ENCODE assay signal across 16 cellular contexts in the genomic region with DNA sequence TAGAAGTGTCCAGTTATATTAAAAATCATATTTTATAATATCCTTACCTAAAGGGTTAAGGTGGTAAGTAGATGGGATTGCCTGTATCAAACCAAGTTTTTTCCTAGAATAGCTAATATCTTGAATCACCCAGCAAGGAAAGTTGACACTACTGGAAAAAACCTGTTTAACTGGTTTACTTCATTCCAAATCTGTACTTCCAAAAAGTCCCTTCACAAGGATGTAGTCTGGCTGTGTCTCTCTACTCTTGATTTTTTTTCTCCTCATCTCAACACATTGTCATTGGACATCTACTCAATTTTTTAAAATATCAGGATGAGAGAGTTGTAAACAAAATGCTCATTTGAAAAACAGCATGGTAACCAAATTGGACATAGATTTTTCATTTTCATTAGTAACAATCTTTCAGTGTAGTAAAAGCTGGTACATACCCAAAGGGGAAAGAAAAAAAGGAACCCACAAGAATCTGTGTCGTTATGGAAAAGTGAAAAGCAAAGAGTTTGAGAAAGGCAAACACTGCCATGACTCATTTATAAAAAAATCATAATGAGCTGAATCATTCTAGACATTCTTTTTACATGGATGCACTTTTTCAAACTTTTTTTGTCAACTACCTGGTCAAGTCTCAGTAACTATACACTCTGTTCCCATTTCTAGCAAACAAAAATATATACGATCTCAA.
DNase-seq lines count a peak whose midpoint lies in the region; ATAC-seq, FAIRE-seq and TF ChIP-seq lines count a peak whose summit lies in the region.
"Had no signal": no experiment of that assay in that cellular context is flagged by ENCODE, and none has a peak within 500 bp of the region (broad histone marks: within the 10 kb centered on the region; RNA-seq: fewer than 3 reads in every experiment).

No MANE protein-coding gene starts in this region.

- peaks cover 0 to 10% (median 5%) of the 10 kb centered on the region in 5 donors for H3K36me3 Mint-ChIP-seq in naive thymus-derived CD4-positive, alpha-beta T cell
- peaks cover 16% of the 10 kb centered on the region for H3K36me3 Mint-ChIP-seq in neural progenitor cell
- H3K36me3 Mint-ChIP-seq in activated T-helper 17 cell treated with anti-CD3 and anti-CD28 coated beads, Interleukin-2, amount 50 U/mL, for 72 hours (ENCODE audit: low read depth) = no peaks in the 10 kb centered on the region

- DNase-seq in HS-5 (ENCODE audit: low read depth) (peak; percentile 67), bronchial epithelial cell (ENCODE audit: low read depth) (peak; percentile 87), left lung (no peak), neural progenitor cell (ENCODE audit: low spot score) (no peak)
- no peak for DNase-seq in naive thymus-derived CD4-positive, alpha-beta T cell
- no peak for DNase-seq in stimulated activated CD4-positive, alpha-beta T cell treated with anti-CD3 and anti-CD28 coated beads, Interleukin-12 subunit alpha, Interleukin-12 subunit beta, amount 100 ng/mL, for 4 hours
- DNase-seq: mesendoderm; NCI-H1092; NK-92 treated with Interleukin-12 subunit alpha and Interleukin-12 subunit beta, amount 100 ng/mL, for 24 hours; T1000 had no signal

- peaks cover 0 to 4% (median 0%) of the 10 kb centered on the region in 7 donors for H3K4me1 Mint-ChIP-seq in naive thymus-derived CD4-positive, alpha-beta T cell
- peaks cover 17% of the 10 kb centered on the region for H3K4me1 Mint-ChIP-seq in neural progenitor cell
- H3K4me1 Mint-ChIP-seq in activated T-helper 17 cell treated with anti-CD3 and anti-CD28 coated beads, Interleukin-2, amount 50 U/mL, for 72 hours = no peaks in the 10 kb centered on the region
- H3K4me1 Mint-ChIP-seq: brain had no signal

- no peaks in the 10 kb centered on the region for H3K27me3 ChIP-seq in ACC112 (ENCODE audit: insufficient read depth, low read length)
- no peaks in the 10 kb centered on the region for H3K27me3 ChIP-seq in bronchial epithelial cell (ENCODE audit: control insufficient read depth, insufficient read depth, low read length)
- no peaks in the 10 kb centered on the region for H3K27me3 ChIP-seq in left lung
- no peaks in the 10 kb centered on the region for H3K27me3 ChIP-seq in naive thymus-derived CD4-positive, alpha-beta T cell (ENCODE audit: control insufficient read depth in 2 of 2, insufficient read depth in 2 of 2, low read length in 2 of 2)
- no peaks in the 10 kb centered on the region for H3K27me3 ChIP-seq in neural progenitor cell
- H3K27me3 ChIP-seq: BLaER1 treated with 17β-estradiol and CSF1 and Interleukin-3, amounts not matched to agents 10 nM and 100 nM had no signal

- no peak for FAIRE-seq in bronchial epithelial cell (lab: Jason Lieb, UNC)
- FAIRE-seq: frontal cortex had no signal

- peak overlapping the region; percentile 19; the same call in 1 of the 2 replicates for H3K4me3 ChIP-seq in ACC112 (ENCODE audit: low read depth, low read length)
- H3K4me3 ChIP-seq in bronchial epithelial cell (ENCODE audit: low read depth, low read length) = no peak overlapping the region
- H3K4me3 ChIP-seq in left lung = no peak overlapping the region
- H3K4me3 ChIP-seq in naive thymus-derived CD4-positive, alpha-beta T cell (ENCODE audit: low read length) = no peak overlapping the region
- no peak overlapping the region for H3K4me3 ChIP-seq in neural progenitor cell
- H3K4me3 ChIP-seq: BLaER1 treated with 17β-estradiol and CSF1 and Interleukin-3, amounts not matched to agents 10 nM and 100 nM had no signal

- CTCF ChIA-PET in naive thymus-derived CD4-positive, alpha-beta T cell (lab: Charles Lee) = no interaction called here

- peaks cover 0 to 5% of the 10 kb centered on the region in 2 donors for H3K9me3 ChIP-seq in left lung
- H3K9me3 ChIP-seq in naive thymus-derived CD4-positive, alpha-beta T cell (ENCODE audit: control insufficient read depth in 2 of 3, low read length in 3 of 3) = no peaks in the 10 kb centered on the region
- H3K9me3 ChIP-seq in neural progenitor cell (ENCODE audit: low read depth) = no peaks in the 10 kb centered on the region

- H4K20me1 ChIP-seq in neural progenitor cell (ENCODE audit: low read depth) = no peaks in the 10 kb centered on the region
- H4K20me1 ChIP-seq: BLaER1 treated with 17β-estradiol and CSF1 and Interleukin-3, amounts not matched to agents 10 nM and 100 nM had no signal

- TF ChIP-seq CTCF in bronchial epithelial cell (IDR thresholded peaks at IDR 0.05; ENCODE audit: insufficient read depth, low read length, severe bottlenecking) (no peak), left lung (IDR thresholded peaks at IDR 0.05) (no peak), neural progenitor cell (IDR thresholded peaks at IDR 0.05) (no peak)

- peaks cover 7% of the 10 kb centered on the region for H3F3A ChIP-seq in neural progenitor cell (ENCODE audit: low read depth)

- H3K27me3 Mint-ChIP-seq in naive thymus-derived CD4-positive, alpha-beta T cell = peaks cover 0 to 8% (median 6%) of the 10 kb centered on the region in 5 donors
- H3K27me3 Mint-ChIP-seq in neural progenitor cell (ENCODE audit: insufficient read depth, low read depth) = no peaks in the 10 kb centered on the region
- H3K27me3 Mint-ChIP-seq in activated T-helper 17 cell treated with anti-CD3 and anti-CD28 coated beads, Interleukin-2, amount 50 U/mL, for 72 hours = peaks cover 5% of the 10 kb centered on the region
- H3K27me3 Mint-ChIP-seq: brain had no signal

- intact Hi-C loops in left lung (cut with DNase I) = no loop called here
- intact Hi-C loops in naive thymus-derived CD4-positive, alpha-beta T cell (cut with micrococcal nuclease) = no loop called here

- H3K4me3 Mint-ChIP-seq in naive thymus-derived CD4-positive, alpha-beta T cell = no peak overlapping the region
- H3K4me3 Mint-ChIP-seq in neural progenitor cell = no peak overlapping the region
- no peak overlapping the region for H3K4me3 Mint-ChIP-seq in activated T-helper 17 cell treated with anti-CD3 and anti-CD28 coated beads, Interleukin-2, amount 50 U/mL, for 72 hours
- H3K4me3 Mint-ChIP-seq: brain had no signal

- H3K27ac Mint-ChIP-seq in naive thymus-derived CD4-positive, alpha-beta T cell = no peak overlapping the region
- no peak overlapping the region for H3K27ac Mint-ChIP-seq in neural progenitor cell
- H3K27ac Mint-ChIP-seq in activated T-helper 17 cell treated with anti-CD3 and anti-CD28 coated beads, Interleukin-2, amount 50 U/mL, for 72 hours = no peak overlapping the region

- H3K27ac ChIP-seq in ACC112 (ENCODE audit: low read depth, low read length) (peak overlapping the region; percentile 92), left lung (peak overlapping the region; percentile 1 to 51), neural progenitor cell (no peak overlapping the region)
- no peak overlapping the region for H3K27ac ChIP-seq in naive thymus-derived CD4-positive, alpha-beta T cell (ENCODE audit: low read depth, low read length)
- H3K27ac ChIP-seq: BLaER1 treated with 17β-estradiol and CSF1 and Interleukin-3, amounts not matched to agents 10 nM and 100 nM had no signal

- H3K9me3 Mint-ChIP-seq in naive thymus-derived CD4-positive, alpha-beta T cell = peaks cover 0 to 16% (median 7%) of the 10 kb centered on the region in 11 donors
- peaks cover 6% of the 10 kb centered on the region for H3K9me3 Mint-ChIP-seq in neural progenitor cell
- peaks cover 5% of the 10 kb centered on the region for H3K9me3 Mint-ChIP-seq in activated T-helper 17 cell treated with anti-CD3 and anti-CD28 coated beads, Interleukin-2, amount 50 U/mL, for 72 hours

- peak; percentile 84 for ATAC-seq in left lung
- no peak for ATAC-seq in naive thymus-derived CD4-positive, alpha-beta T cell
- no peak for ATAC-seq in activated T-helper 17 cell treated with anti-CD3 and anti-CD28 coated beads, Interleukin-2, amount 50 U/mL, for 72 hours (replicated peaks)
- ATAC-seq: sciatic nerve had no signal

- H3K4me1 ChIP-seq in ACC112 (ENCODE audit: control insufficient read depth, insufficient read depth, low read length, unreplicated experiment) (peaks cover 36% of the 10 kb centered on the region), left lung (peaks cover 0 to 7% of the 10 kb centered on the region in 2 donors), neural progenitor cell (peaks cover 12% of the 10 kb centered on the region)
- H3K4me1 ChIP-seq in naive thymus-derived CD4-positive, alpha-beta T cell (ENCODE audit: control insufficient read depth in 2 of 2, insufficient read depth in 2 of 2, low read length in 2 of 2) = no peaks in the 10 kb centered on the region

- H3K79me2 ChIP-seq in ACC112 (ENCODE audit: control insufficient read depth, insufficient read depth, low read length, unreplicated experiment) (peaks cover 12% of the 10 kb centered on the region), neural progenitor cell (ENCODE audit: low read depth) (peaks cover 16% of the 10 kb centered on the region)

- H3K4me2 ChIP-seq in neural progenitor cell = no peak overlapping the region
- H3K4me2 ChIP-seq: BLaER1 treated with 17β-estradiol and CSF1 and Interleukin-3, amounts not matched to agents 10 nM and 100 nM had no signal

- H2AFZ ChIP-seq in ACC112 (ENCODE audit: low read length, unreplicated experiment) (peak overlapping the region; percentile 38), neural progenitor cell (replicated peaks) (no peak overlapping the region)

- POLR2A ChIA-PET in naive thymus-derived CD4-positive, alpha-beta T cell (lab: Charles Lee) = no interaction called here

- H3K9ac ChIP-seq in neural progenitor cell = no peak overlapping the region
- H3K9ac ChIP-seq: BLaER1 treated with 17β-estradiol and CSF1 and Interleukin-3, amounts not matched to agents 10 nM and 100 nM had no signal

- H3K36me3 ChIP-seq in ACC112 (ENCODE audit: insufficient read depth, low read length) (0 out of 2 replicates have a peak, but pooled peaks cover 7% of the 10 kb centered on the region), bronchial epithelial cell (ENCODE audit: control insufficient read depth, insufficient read depth, low read length) (no peaks in the 10 kb centered on the region), left lung (no peaks in the 10 kb centered on the region), neural progenitor cell (no peaks in the 10 kb centered on the region)
- no peaks in the 10 kb centered on the region for H3K36me3 ChIP-seq in naive thymus-derived CD4-positive, alpha-beta T cell (ENCODE audit: control insufficient read depth in 2 of 3, insufficient read depth in 3 of 3, low read length in 3 of 3)

Comparison
In these comparisons a context has a peak if more than half of its experiments do, and no peak if none do; other contexts are left out.
1. H3K27ac ChIP-seq: peak in ACC112 (single experiment) and left lung (2 of 2); none in naive thymus-derived CD4-positive, alpha-beta T cell (single experiment) and neural progenitor cell (single experiment).
2. DNase-seq: peak in HS-5 (single experiment) and bronchial epithelial cell (single experiment); none in left lung (0 of 2), naive thymus-derived CD4-positive, alpha-beta T cell (0 of 9), neural progenitor cell (single experiment) and stimulated activated CD4-positive, alpha-beta T cell treated with anti-CD3 and anti-CD28 coated beads, Interleukin-12 subunit alpha, Interleukin-12 subunit beta, amount 100 ng/mL, for 4 hours (single experiment).